Comparison of ENCODE assay signal across 8 cellular contexts in the genomic region with DNA sequence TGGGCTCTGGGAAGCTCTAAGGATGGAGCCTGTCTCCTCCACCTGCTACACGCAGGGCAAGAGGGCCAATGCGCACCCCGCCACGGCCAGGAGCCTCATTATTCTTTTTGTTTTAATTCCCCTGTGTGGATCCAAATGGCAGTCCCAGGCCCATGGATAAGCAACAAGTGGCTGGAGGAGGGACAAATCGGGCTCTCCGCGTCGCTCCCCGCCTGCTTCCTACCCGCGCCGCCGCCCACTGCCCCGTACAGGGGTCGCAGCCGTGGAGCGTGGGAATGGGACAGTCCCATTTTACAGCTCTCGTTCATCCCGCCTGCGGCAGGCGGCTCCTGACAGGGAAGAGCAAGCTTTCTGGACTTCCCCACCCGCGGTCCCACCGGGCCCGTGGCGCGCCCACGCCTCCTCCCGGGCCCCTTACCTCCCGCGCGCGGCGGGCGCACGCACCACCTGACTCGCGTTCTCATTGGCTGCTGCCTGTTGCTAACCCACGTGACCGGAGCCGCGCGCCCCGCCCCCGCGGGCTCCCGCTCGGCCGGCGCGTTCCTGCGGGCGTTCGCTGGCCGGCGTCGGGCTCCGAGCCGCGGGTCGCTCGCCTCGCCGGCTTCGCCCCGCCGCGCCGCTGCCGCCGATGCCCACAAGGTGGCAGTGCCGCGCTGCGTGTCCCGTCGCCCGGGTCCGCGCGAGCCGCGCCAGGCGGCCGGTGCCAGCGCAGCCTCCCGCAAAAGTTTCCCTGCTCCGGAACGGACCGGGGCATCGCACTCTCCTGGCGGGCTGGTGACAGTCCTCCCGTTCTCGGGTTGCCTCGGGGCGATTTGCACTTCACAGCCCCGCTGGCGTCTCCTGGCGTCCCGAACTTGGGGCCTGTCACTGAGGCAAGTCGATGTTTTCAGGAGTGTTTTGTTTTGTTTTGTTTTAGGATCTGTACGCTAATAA.
A peak's percentile ranks its signal among the peaks of the same experiment; 100 is the strongest.
DNase-seq lines count a peak whose midpoint lies in the region; ATAC-seq and TF ChIP-seq lines count a peak whose summit lies in the region.

No MANE protein-coding gene starts in this region.

- DNase-seq in GM12865 (ENCODE audit: low read depth) = peak; percentile 96
- DNase-seq in NCI-H1048 (lab: John Stamatoyannopoulos, UW) = peak; percentile 86
- peak; percentile 91 for DNase-seq in SKM-1 treated with dmso at 0.1 percent for 144 hours (lab: John Stamatoyannopoulos, UW; ENCODE audit: unreplicated experiment)
- peak; percentile 73 for DNase-seq in activated naive CD8-positive, alpha-beta T cell treated with anti-CD3 and anti-CD28 coated beads, Interleukin-2, amount 50 U/mL, for 16 hours (ENCODE audit: low read depth, low spot score)
- DNase-seq in cardiac muscle cell (ENCODE audit: low read depth in 1 of 2, low spot score in 1 of 2) = peak; percentile 93 to 95
- peak; percentile 76 to 79 for DNase-seq in tibial nerve (ENCODE audit: low spot score in 2 of 2)

- TF ChIP-seq CTCF in GM12865 (IDR thresholded peaks at IDR 0.05; ENCODE audit: insufficient read depth, low read depth, low read length, missing control alignments) (peak; percentile 73), cardiac muscle cell (IDR thresholded peaks at IDR 0.05; ENCODE audit: low read depth, low read length) (peak; percentile 28), parathyroid adenoma (IDR thresholded peaks at IDR 0.05) (peak; percentile 50), tibial nerve (IDR thresholded peaks at IDR 0.05) (peak; percentile 64 to 99 (median 98))

- no peak overlapping the region for H3K9ac ChIP-seq in parathyroid adenoma

- H3K27ac ChIP-seq in cardiac muscle cell (peak overlapping the region; percentile 61), parathyroid adenoma (peak overlapping the region; percentile 45), tibial nerve (peak overlapping the region; percentile 76 to 90 (median 78))

- no peaks in the 10 kb centered on the region for H3K79me2 ChIP-seq in parathyroid adenoma

- H3K36me3 ChIP-seq in cardiac muscle cell (no peaks in the 10 kb centered on the region), parathyroid adenoma (ENCODE audit: control insufficient read depth, insufficient read depth, low read length) (no peaks in the 10 kb centered on the region), tibial nerve (no peaks in the 10 kb centered on the region)

- ATAC-seq in HG02588 (IDR thresholded peaks at IDR 0.05; ENCODE audit: unreplicated experiment) = peak; percentile 90

- H3K9me3 ChIP-seq in cardiac muscle cell (ENCODE audit: low read depth) (no peaks in the 10 kb centered on the region), parathyroid adenoma (ENCODE audit: control insufficient read depth, low read length) (no peaks in the 10 kb centered on the region), tibial nerve (no peaks in the 10 kb centered on the region)

- H3K4me1 ChIP-seq in cardiac muscle cell (ENCODE audit: low read depth) (peaks cover 8% of the 10 kb centered on the region), parathyroid adenoma (peaks cover 9% of the 10 kb centered on the region), tibial nerve (peaks cover 4 to 17% (median 9%) of the 10 kb centered on the region in 4 donors)

- no peaks in the 10 kb centered on the region for H3K27me3 ChIP-seq in cardiac muscle cell
- H3K27me3 ChIP-seq in parathyroid adenoma (ENCODE audit: control insufficient read depth, insufficient read depth, low read length) = no peaks in the 10 kb centered on the region
- no peaks in the 10 kb centered on the region for H3K27me3 ChIP-seq in tibial nerve

- peak overlapping the region; percentile 96 for H2AFZ ChIP-seq in parathyroid adenoma

- 2 to 3% methylated on average over 34 to 70 of the region's 101 CpGs for WGBS in tibial nerve, 2 donors

- H3K4me2 ChIP-seq in parathyroid adenoma (ENCODE audit: low read length) = peak overlapping the region; percentile 96

- H3K4me3 ChIP-seq in GM12865 (ENCODE audit: low read depth, low read length) = peak overlapping the region; percentile 65
- peak overlapping the region; percentile 77 for H3K4me3 ChIP-seq in cardiac muscle cell
- H3K4me3 ChIP-seq in parathyroid adenoma (ENCODE audit: low read depth, low read length) = peak overlapping the region; percentile 89
- peak overlapping the region; percentile 60 to 82 (median 72) for H3K4me3 ChIP-seq in tibial nerve

- peak in 1 of 2 donors; percentile 55 for TF ChIP-seq EP300 in tibial nerve (IDR thresholded peaks at IDR 0.05)

- peak in 1 of 2 donors; percentile 57 for TF ChIP-seq POLR2A in tibial nerve (IDR thresholded peaks at IDR 0.05)

Comparison
In these comparisons a context has a peak if more than half of its experiments do, and no peak if none do; other contexts are left out.
1. Peak in every context shown above with its lines: DNase-seq, ATAC-seq, H3K4me3 ChIP-seq and H3K27ac ChIP-seq.
2. CTCF ChIP-seq: peak in every context shown above with its lines; median percentile 98 in tibial nerve; 73 in GM12865; 50 in parathyroid adenoma; 28 in cardiac muscle cell.